ENCODE assay signal across 8 cellular contexts in genomic region chr9:35812025-35812602, GRCh38.
A peak's percentile ranks its signal among the peaks of the same experiment; 100 is the strongest.
DNase-seq lines count a peak whose midpoint lies in the region; ATAC-seq lines count a peak whose summit lies in the region.

A gene with protein sequence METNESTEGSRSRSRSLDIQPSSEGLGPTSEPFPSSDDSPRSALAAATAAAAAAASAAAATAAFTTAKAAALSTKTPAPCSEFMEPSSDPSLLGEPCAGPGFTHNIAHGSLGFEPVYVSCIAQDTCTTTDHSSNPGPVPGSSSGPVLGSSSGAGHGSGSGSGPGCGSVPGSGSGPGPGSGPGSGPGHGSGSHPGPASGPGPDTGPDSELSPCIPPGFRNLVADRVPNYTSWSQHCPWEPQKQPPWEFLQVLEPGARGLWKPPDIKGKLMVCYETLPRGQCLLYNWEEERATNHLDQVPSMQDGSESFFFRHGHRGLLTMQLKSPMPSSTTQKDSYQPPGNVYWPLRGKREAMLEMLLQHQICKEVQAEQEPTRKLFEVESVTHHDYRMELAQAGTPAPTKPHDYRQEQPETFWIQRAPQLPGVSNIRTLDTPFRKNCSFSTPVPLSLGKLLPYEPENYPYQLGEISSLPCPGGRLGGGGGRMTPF (minus strand): TSS chr9:35812262. CDS start chr9:35812147, 115 bp downstream.

- H3K27ac ChIP-seq in effector memory CD4-positive, alpha-beta T cell (ENCODE audit: insufficient read depth, low read length, poor library complexity, severe bottlenecking) = peak within 1 kb of the TSS; percentile 67

- DNase-seq in CD1c-positive myeloid dendritic cell (ENCODE audit: extremely low spot score) (peak; percentile 95), NCI-H774 (lab: John Stamatoyannopoulos, UW) (peak; percentile 94), medulla oblongata (ENCODE audit: extremely low spot score) (peak; percentile 96)
- DNase-seq in activated CD8-positive, alpha-beta memory T cell treated with anti-CD3 and anti-CD28 coated beads for 1 hour (ENCODE audit: extremely low read depth in 1 of 2, low read depth in 1 of 2) = peak; percentile 86 to 96
- DNase-seq in effector memory CD4-positive, alpha-beta T cell = peak; percentile 97 to 98 (median 97)
- DNase-seq in stimulated activated CD4-positive, alpha-beta T cell treated with anti-CD3 and anti-CD28 coated beads, TNF-alpha, amount 100 ng/mL, for 48 hours (ENCODE audit: low read depth in 3 of 3) = peak; percentile 83 to 94 (median 84)

- peak within 1 kb of the TSS; percentile 39 for H3K4me3 ChIP-seq in effector memory CD4-positive, alpha-beta T cell (ENCODE audit: insufficient read depth, low read depth, low read length, poor library complexity, severe bottlenecking)

- ATAC-seq in GM19438 (IDR thresholded peaks at IDR 0.05; ENCODE audit: low read depth, unreplicated experiment) (peak; percentile 53), HG03571 (IDR thresholded peaks at IDR 0.05; ENCODE audit: unreplicated experiment) (peak; percentile 52)

- H3K27me3 ChIP-seq in effector memory CD4-positive, alpha-beta T cell (replicated peaks; ENCODE audit: control insufficient read depth, insufficient read depth, low read length, poor library complexity, severe bottlenecking) = no peaks in the 10 kb centered on the region

- peaks cover 22% of the 10 kb centered on the region for H3K4me1 ChIP-seq in effector memory CD4-positive, alpha-beta T cell (ENCODE audit: control insufficient read depth, insufficient read depth, low read length, poor library complexity, severe bottlenecking)

- peaks cover 8% of the 10 kb centered on the region for H3K36me3 ChIP-seq in effector memory CD4-positive, alpha-beta T cell (ENCODE audit: control insufficient read depth, insufficient read depth, low read length)

- H3K9me3 ChIP-seq in effector memory CD4-positive, alpha-beta T cell (ENCODE audit: control insufficient read depth, low read length) = no peaks in the 10 kb centered on the region

Comparison
In these comparisons a context has a peak if more than half of its experiments do, and no peak if none do; other contexts are left out.
1. Peak in every context shown above with its lines: DNase-seq, ATAC-seq, H3K4me3 ChIP-seq and H3K27ac ChIP-seq.